In the genomic region with DNA sequence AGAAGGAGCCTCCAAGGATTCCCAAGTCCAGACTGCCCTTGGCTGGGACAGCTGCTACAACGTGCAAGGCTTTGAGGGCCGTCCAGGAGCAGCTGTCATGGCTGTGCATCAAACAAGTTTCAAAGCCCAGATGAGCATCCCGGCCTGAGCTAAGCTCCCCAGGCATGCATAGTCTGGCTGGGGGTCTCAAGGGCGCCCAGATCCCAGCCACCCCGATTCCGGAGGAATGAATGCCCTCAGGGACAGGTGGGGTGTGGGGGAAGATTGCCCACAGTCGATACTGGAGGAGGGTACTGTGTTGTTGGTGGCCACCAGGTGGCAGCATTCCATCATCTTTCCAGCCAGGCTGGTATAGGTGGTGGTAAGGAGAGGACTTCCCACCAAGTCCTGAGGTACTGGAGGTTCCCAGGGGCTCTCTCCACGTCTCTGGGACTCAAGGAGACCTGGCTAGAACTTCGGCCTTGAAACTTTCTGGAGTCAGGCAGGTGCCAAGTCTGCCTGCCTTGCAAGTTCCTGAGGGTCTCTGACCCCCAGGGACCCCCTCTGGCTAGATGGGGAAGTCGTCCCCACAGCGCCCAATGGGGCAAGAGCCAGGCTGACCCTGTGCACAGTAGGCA, we compare ENCODE assay signal across 8 cellular contexts. TPM values are rescaled to one million over a fixed set of nuclear protein-coding genes. Genes with fewer than 3 reads are reported as not detected.
DNase-seq lines count a peak whose midpoint lies in the region; ATAC-seq and FAIRE-seq lines count a peak whose summit lies in the region.

No MANE protein-coding gene starts in this region.

- peak; percentile 49 for ATAC-seq in HG02642 (IDR thresholded peaks at IDR 0.05; ENCODE audit: poor library complexity, unreplicated experiment)
- ATAC-seq in effector memory CD8-positive, alpha-beta T cell (replicated peaks), result peak; percentile 92
- ATAC-seq in HG03442 (IDR thresholded peaks at IDR 0.05; ENCODE audit: unreplicated experiment), result no peak

- DNase-seq in NCI-H748 (lab: John Stamatoyannopoulos, UW; ENCODE audit: unreplicated experiment), result peak; percentile 62
- DNase-seq in activated CD4-positive, alpha-beta memory T cell treated with anti-CD3 and anti-CD28 coated beads, Interleukin-2, amount 10 ng/mL, durations not matched to agents 7 days and 5 days, result peak; percentile 71
- DNase-seq in effector memory CD8-positive, alpha-beta T cell, result peak; percentile 60 to 65 (median 61)
- DNase-seq in midbrain (lab: John Stamatoyannopoulos, UW), result peak; percentile 64
- peak; percentile 32 to 52 for DNase-seq in stimulated activated CD8-positive, alpha-beta memory T cell treated with anti-CD3 and anti-CD28 coated beads, Interleukin-4, amount 100 ng/mL, for 1 hour (ENCODE audit: low read depth in 2 of 2, low spot score in 1 of 2)

- POLR2A ChIA-PET in activated CD4-positive, alpha-beta memory T cell treated with anti-CD3 and anti-CD28 coated beads, Interleukin-2, amount 10 ng/mL, durations not matched to agents 7 days and 5 days (lab: Charles Lee), result interaction anchor here (1.1 to 1.9 kb wide), 6 partner anchors 9 to 178 kb away, joined by 3 to 5 read pairs (median 3); partner anchors contain the start of genes HYAL3, NAA80 and RBM5

- H3K9me3 Mint-ChIP-seq in activated CD4-positive, alpha-beta memory T cell treated with anti-CD3 and anti-CD28 coated beads, Interleukin-2, amount 10 ng/mL, durations not matched to agents 7 days and 5 days, result no peaks in the 10 kb centered on the region
- H3K9me3 Mint-ChIP-seq in effector memory CD8-positive, alpha-beta T cell, result no peaks in the 10 kb centered on the region

- no peak overlapping the region for H3K27ac Mint-ChIP-seq in activated CD4-positive, alpha-beta memory T cell treated with anti-CD3 and anti-CD28 coated beads, Interleukin-2, amount 10 ng/mL, durations not matched to agents 7 days and 5 days
- peak overlapping the region; percentile 15 to 44 for H3K27ac Mint-ChIP-seq in effector memory CD8-positive, alpha-beta T cell

- no peak overlapping the region for H3K4me3 Mint-ChIP-seq in activated CD4-positive, alpha-beta memory T cell treated with anti-CD3 and anti-CD28 coated beads, Interleukin-2, amount 10 ng/mL, durations not matched to agents 7 days and 5 days
- no peak overlapping the region for H3K4me3 Mint-ChIP-seq in effector memory CD8-positive, alpha-beta T cell

- FAIRE-seq in G401.6 (lab: Jason Lieb, UNC), result peak; percentile 91

- CTCF ChIA-PET in activated CD4-positive, alpha-beta memory T cell treated with anti-CD3 and anti-CD28 coated beads, Interleukin-2, amount 10 ng/mL, durations not matched to agents 7 days and 5 days (lab: Charles Lee), result interaction anchor here (0.7 to 2.0 kb wide), 5 partner anchors 9 to 40 kb away, joined by 3 to 10 read pairs (median 6); no protein-coding TSS in a partner anchor

- no peaks in the 10 kb centered on the region for H3K27me3 Mint-ChIP-seq in activated CD4-positive, alpha-beta memory T cell treated with anti-CD3 and anti-CD28 coated beads, Interleukin-2, amount 10 ng/mL, durations not matched to agents 7 days and 5 days
- H3K27me3 Mint-ChIP-seq in effector memory CD8-positive, alpha-beta T cell, result no peaks in the 10 kb centered on the region

- H3K4me1 Mint-ChIP-seq in activated CD4-positive, alpha-beta memory T cell treated with anti-CD3 and anti-CD28 coated beads, Interleukin-2, amount 10 ng/mL, durations not matched to agents 7 days and 5 days, result no peaks in the 10 kb centered on the region
- H3K4me1 Mint-ChIP-seq in effector memory CD8-positive, alpha-beta T cell (ENCODE audit: low read depth in 2 of 2), result peaks cover 0 to 3% of the 10 kb centered on the region in 2 donors

- H3K36me3 Mint-ChIP-seq in activated CD4-positive, alpha-beta memory T cell treated with anti-CD3 and anti-CD28 coated beads, Interleukin-2, amount 10 ng/mL, durations not matched to agents 7 days and 5 days (ENCODE audit: low read depth), result peaks cover 29% of the 10 kb centered on the region
- peaks cover 58% of the 10 kb centered on the region for H3K36me3 Mint-ChIP-seq in effector memory CD8-positive, alpha-beta T cell (ENCODE audit: insufficient read depth)

RNA-seq across cellular contexts. Expression of gene RBM5, which starts 32.8 kb away (rescaled TPM):
- total RNA-seq in activated CD4-positive, alpha-beta memory T cell treated with anti-CD3 and anti-CD28 coated beads, Interleukin-2, amount 10 ng/mL, durations not matched to agents 7 days and 5 days, result 100 to 1,000 TPM; 157 to 169 TPM

RNA-seq across cellular contexts. Expression of gene SEMA3F, which starts 33.6 kb away (rescaled TPM):
- total RNA-seq in activated CD4-positive, alpha-beta memory T cell treated with anti-CD3 and anti-CD28 coated beads, Interleukin-2, amount 10 ng/mL, durations not matched to agents 7 days and 5 days, result under 1 TPM in 1 of 2 experiments, not detected in 1; 0.15 TPM
